In genomic region chr2:216011320-216011849, GRCh38 we compare ENCODE assay signal across 14 cellular contexts. TPM values are rescaled to one million over a fixed set of nuclear protein-coding genes. Genes with fewer than 3 reads are reported as not detected.
A peak's percentile ranks its signal among the peaks of the same experiment; 100 is the strongest.
DNase-seq lines count a peak whose midpoint lies in the region; ATAC-seq, FAIRE-seq and TF ChIP-seq lines count a peak whose summit lies in the region.
"Had no signal": no experiment of that assay in that cellular context is flagged by ENCODE, and none has a peak within 500 bp of the region (broad histone marks: within the 10 kb centered on the region; RNA-seq: fewer than 3 reads in every experiment).

No MANE protein-coding gene starts in this region.

- no peak overlapping the region for H2AFZ ChIP-seq in GM23338

- H3K27me3 Mint-ChIP-seq in GM23338 (ENCODE audit: insufficient read depth, low read depth, poor library complexity), result peaks cover 6% of the 10 kb centered on the region
- no peaks in the 10 kb centered on the region for H3K27me3 Mint-ChIP-seq in stimulated activated memory B cell treated with anti-CD40 and anti-IgM and Interleukin-4, amounts not matched to agents 10 μg/mL and 1 μg/mL and 100 μg/mL, for 72 hours
- H3K27me3 Mint-ChIP-seq: activated CD4-positive, alpha-beta T cell treated with anti-CD3 and anti-CD28 coated beads for 36 hours had no signal

- H3K4me2 ChIP-seq in GM23338, result peak overlapping the region; percentile 93

- no peak for ATAC-seq in GM23338
- ATAC-seq in RWPE2 (ENCODE audit: low read depth), result no peak
- ATAC-seq in stimulated activated memory B cell treated with anti-CD40 and anti-IgM and Interleukin-4, amounts not matched to agents 10 μg/mL and 1 μg/mL and 100 μg/mL, for 72 hours, result no peak
- ATAC-seq: activated CD4-positive, alpha-beta T cell treated with anti-CD3 and anti-CD28 coated beads for 36 hours had no signal

- FAIRE-seq in D721Med (lab: Jason Lieb, UNC), result no peak
- FAIRE-seq: GM12891 had no signal

- H3K36me3 ChIP-seq in GM23338 (ENCODE audit: insufficient read depth) (no peaks in the 10 kb centered on the region), RWPE2 (ENCODE audit: low read depth) (no peaks in the 10 kb centered on the region), esophagus (ENCODE audit: control insufficient read depth in 2 of 2, insufficient read depth in 2 of 2, low read length in 1 of 2) (no peaks in the 10 kb centered on the region)
- H3K36me3 ChIP-seq: cardiac muscle cell had no signal

- H3K4me3 Mint-ChIP-seq in GM23338, result 0 out of 3 replicates have a peak overlapping the region, but pooled peaks have one; percentile 11
- H3K4me3 Mint-ChIP-seq in stimulated activated memory B cell treated with anti-CD40 and anti-IgM and Interleukin-4, amounts not matched to agents 10 μg/mL and 1 μg/mL and 100 μg/mL, for 72 hours, result peak overlapping the region; percentile 82

- H3K4me1 ChIP-seq in GM23338 (ENCODE audit: insufficient read depth), result peaks cover 36% of the 10 kb centered on the region
- H3K4me1 ChIP-seq in RWPE2 (ENCODE audit: insufficient read depth, poor library complexity, severe bottlenecking), result peaks cover 25% of the 10 kb centered on the region
- no peaks in the 10 kb centered on the region for H3K4me1 ChIP-seq in esophagus (ENCODE audit: control insufficient read depth in 2 of 2, insufficient read depth in 2 of 2, low read length in 1 of 2)

- H3K27me3 ChIP-seq in GM23338 (ENCODE audit: insufficient read depth), result no peaks in the 10 kb centered on the region
- H3K27me3 ChIP-seq in RWPE2 (ENCODE audit: insufficient read depth, poor library complexity, severe bottlenecking), result no peaks in the 10 kb centered on the region
- H3K27me3 ChIP-seq in esophagus (ENCODE audit: control insufficient read depth in 1 of 2, insufficient read depth in 2 of 2, low read length in 2 of 2), result no peaks in the 10 kb centered on the region
- H3K27me3 ChIP-seq: cardiac muscle cell had no signal

- peak overlapping the region; percentile 76; the same call in 1 of the 2 replicates for H3K4me3 ChIP-seq in GM23338
- peak overlapping the region; percentile 87 for H3K4me3 ChIP-seq in RWPE2 (ENCODE audit: severe bottlenecking)
- peak overlapping the region in 1 of 2 donors; percentile 67 for H3K4me3 ChIP-seq in esophagus (ENCODE audit: low read depth in 1 of 2, low read length in 2 of 2)

- H3K27ac ChIP-seq in GM23338 (ENCODE audit: low read depth), result no peak overlapping the region
- H3K27ac ChIP-seq in RWPE2 (ENCODE audit: poor library complexity, severe bottlenecking), result peak overlapping the region; percentile 86
- H3K27ac ChIP-seq in esophagus (ENCODE audit: low read depth in 2 of 2, low read length in 1 of 2), result peak overlapping the region; percentile 21 to 55
- H3K27ac ChIP-seq: cardiac muscle cell had no signal

- 50 to 63% methylated on average over 2 of the region's 2 CpGs for WGBS in esophagus, 2 donors

- H3K36me3 Mint-ChIP-seq in GM23338 (ENCODE audit: low read depth), result peaks cover 8% of the 10 kb centered on the region; the same call in 2 of the 3 replicates
- peaks cover 11% of the 10 kb centered on the region for H3K36me3 Mint-ChIP-seq in stimulated activated memory B cell treated with anti-CD40 and anti-IgM and Interleukin-4, amounts not matched to agents 10 μg/mL and 1 μg/mL and 100 μg/mL, for 72 hours

- H3K27ac Mint-ChIP-seq in GM23338, result no peak overlapping the region
- H3K27ac Mint-ChIP-seq in stimulated activated memory B cell treated with anti-CD40 and anti-IgM and Interleukin-4, amounts not matched to agents 10 μg/mL and 1 μg/mL and 100 μg/mL, for 72 hours, result peak overlapping the region; percentile 83
- H3K27ac Mint-ChIP-seq: activated CD4-positive, alpha-beta T cell treated with anti-CD3 and anti-CD28 coated beads for 36 hours; T-helper 2 cell treated with Interferon-gamma antibody and Interleukin-4, amounts not matched to agents 5 μg/mL and 100 μg/mL, for 36 hours had no signal

- DNase-seq in GM23338 (ENCODE audit: low spot score) (no peak), RWPE2 (ENCODE audit: low spot score) (no peak), AG08396 (ENCODE audit: low spot score) (no peak), RPMI8226 (no peak), D721Med (ENCODE audit: insufficient read length, low spot score) (no peak)
- DNase-seq: activated CD4-positive, alpha-beta T cell treated with anti-CD3 and anti-CD28 coated beads for 36 hours; effector CD4-positive, alpha-beta T cell; foreskin melanocyte; stimulated activated CD4-positive, alpha-beta T cell treated with anti-CD3 and anti-CD28 coated beads, Interleukin-2, amount 100 ng/mL, for 24 hours had no signal

- H3K4me1 Mint-ChIP-seq in GM23338, result peaks cover 35% of the 10 kb centered on the region
- peaks cover 62% of the 10 kb centered on the region for H3K4me1 Mint-ChIP-seq in stimulated activated memory B cell treated with anti-CD40 and anti-IgM and Interleukin-4, amounts not matched to agents 10 μg/mL and 1 μg/mL and 100 μg/mL, for 72 hours

- H3K9me3 ChIP-seq in RWPE2 (ENCODE audit: severe bottlenecking) (no peaks in the 10 kb centered on the region), esophagus (ENCODE audit: control insufficient read depth in 2 of 2, insufficient read depth in 1 of 2, low read depth in 1 of 2, low read length in 1 of 2) (no peaks in the 10 kb centered on the region)

- H3K9me2 ChIP-seq in GM23338 (ENCODE audit: insufficient read depth), result no peaks in the 10 kb centered on the region

- peaks cover 56% of the 10 kb centered on the region for H3K79me2 ChIP-seq in GM23338 (replicated peaks; ENCODE audit: insufficient read depth)

- no peaks in the 10 kb centered on the region for H3F3A ChIP-seq in GM23338 (replicated peaks; ENCODE audit: low read depth)

- no peaks in the 10 kb centered on the region for H3K9me3 Mint-ChIP-seq in GM23338
- no peaks in the 10 kb centered on the region for H3K9me3 Mint-ChIP-seq in stimulated activated memory B cell treated with anti-CD40 and anti-IgM and Interleukin-4, amounts not matched to agents 10 μg/mL and 1 μg/mL and 100 μg/mL, for 72 hours
- H3K9me3 Mint-ChIP-seq: T-helper 2 cell treated with Interferon-gamma antibody and Interleukin-4, amounts not matched to agents 5 μg/mL and 100 μg/mL, for 36 hours had no signal

- no peaks in the 10 kb centered on the region for H4K20me1 ChIP-seq in GM23338 (replicated peaks; ENCODE audit: insufficient read depth)

- no peak for TF ChIP-seq CTCF in GM23338 (conservative IDR thresholded peaks at IDR 0.05; ENCODE audit: low read depth in 2 of 2)
- TF ChIP-seq CTCF in RWPE2 (IDR thresholded peaks at IDR 0.05; ENCODE audit: poor library complexity, severe bottlenecking), result no peak
- TF ChIP-seq CTCF in D721Med (IDR thresholded peaks at IDR 0.05; ENCODE audit: insufficient read depth, missing control alignments), result no peak

TF ChIP-seq in GM23338, 12 proteins besides CTCF, POLR2A, EP300 and RAD21 (continues in another document):
- TF ChIP-seq ETS1 (IDR thresholded peaks at IDR 0.05) (no peak), JUNB (IDR thresholded peaks at IDR 0.05; ENCODE audit: unreplicated experiment) (no peak), POLR2AphosphoS5 (IDR thresholded peaks at IDR 0.05; ENCODE audit: low read depth) (no peak), STAT1 (IDR thresholded peaks at IDR 0.05; ENCODE audit: unreplicated experiment) (no peak), REST (IDR thresholded peaks at IDR 0.05; ENCODE audit: unreplicated experiment) (no peak)

RNA-seq across cellular contexts. Expression of gene MREG, which starts 2.0 kb away (rescaled TPM):
- total RNA-seq in GM23338 (2014; rRNA removed; shearing (Covaris generic)), result 25.3 and 25.8 TPM in 2 replicates
- 19.4 and 21.6 TPM in 2 replicates for polyA plus RNA-seq in GM23338 (2016; fragmentation: Nextera tagmentation; extraction: Ambion mirVana)
- polyA plus RNA-seq in esophagus, result 10 to 100 TPM; 26.0 to 26.5 TPM
